Comparison of ENCODE assay signal across 9 cellular contexts in genomic region chr18:44742741-44743311, GRCh38.
DNase-seq lines count a peak whose midpoint lies in the region; ATAC-seq and TF ChIP-seq lines count a peak whose summit lies in the region.
"Had no signal": no experiment of that assay in that cellular context is flagged by ENCODE, and none has a peak within 500 bp of the region (broad histone marks: within the 10 kb centered on the region; RNA-seq: fewer than 3 reads in every experiment).

No MANE protein-coding gene starts in this region.

- H3K36me3 ChIP-seq in rectal smooth muscle tissue (ENCODE audit: control insufficient read depth, insufficient read depth, low read length) = peaks cover 2% of the 10 kb centered on the region
- no peaks in the 10 kb centered on the region for H3K36me3 ChIP-seq in CD8-positive, alpha-beta T cell (ENCODE audit: insufficient read depth, low read length)

- H3K9me3 Mint-ChIP-seq in CD8-positive, alpha-beta T cell = no peaks in the 10 kb centered on the region
- peaks cover 4% of the 10 kb centered on the region for H3K9me3 Mint-ChIP-seq in activated T-helper 17 cell treated with anti-CD3 and anti-CD28 coated beads, Interleukin-2, amount 50 U/mL, for 72 hours
- H3K9me3 Mint-ChIP-seq: T-helper 1 cell treated with Interleukin-12 subunit alpha and Interleukin-12 subunit beta and Interleukin-4 antibody, amounts not matched to agents 30 μg/mL and 1 μg/mL, for 36 hours had no signal

- DNase-seq in DMS79 treated with DMSO at 0.1 percent for 48 hours (lab: John Stamatoyannopoulos, UW) (peak; percentile 80), NCI-H748 (lab: John Stamatoyannopoulos, UW; ENCODE audit: unreplicated experiment) (peak; percentile 99), fibroblast of peridontal ligament (ENCODE audit: extremely low read depth) (peak; percentile 78), HuH-7.5 (ENCODE audit: low spot score) (no peak), GM20000 (ENCODE audit: low spot score) (no peak)
- no peak for DNase-seq in CD8-positive, alpha-beta T cell

- H3K27me3 ChIP-seq in rectal smooth muscle tissue (ENCODE audit: control insufficient read depth, insufficient read depth, low read length) = no peaks in the 10 kb centered on the region
- no peaks in the 10 kb centered on the region for H3K27me3 ChIP-seq in CD8-positive, alpha-beta T cell (ENCODE audit: insufficient read depth, low read length)

- no peak overlapping the region for H3K4me3 ChIP-seq in rectal smooth muscle tissue (ENCODE audit: low read length)
- no peak overlapping the region for H3K4me3 ChIP-seq in CD8-positive, alpha-beta T cell (ENCODE audit: low read depth, low read length)

- H3K4me3 Mint-ChIP-seq in CD8-positive, alpha-beta T cell = no peak overlapping the region
- H3K4me3 Mint-ChIP-seq in activated T-helper 17 cell treated with anti-CD3 and anti-CD28 coated beads, Interleukin-2, amount 50 U/mL, for 72 hours = no peak overlapping the region
- H3K4me3 Mint-ChIP-seq: T-helper 1 cell treated with Interleukin-12 subunit alpha and Interleukin-12 subunit beta and Interleukin-4 antibody, amounts not matched to agents 30 μg/mL and 1 μg/mL, for 36 hours had no signal

- no peaks in the 10 kb centered on the region for H3K36me3 Mint-ChIP-seq in CD8-positive, alpha-beta T cell
- no peaks in the 10 kb centered on the region for H3K36me3 Mint-ChIP-seq in activated T-helper 17 cell treated with anti-CD3 and anti-CD28 coated beads, Interleukin-2, amount 50 U/mL, for 72 hours (ENCODE audit: low read depth)

- POLR2A ChIA-PET in CD8-positive, alpha-beta T cell (lab: Charles Lee) = no interaction called here

- no peak overlapping the region for H3K27ac Mint-ChIP-seq in CD8-positive, alpha-beta T cell
- no peak overlapping the region for H3K27ac Mint-ChIP-seq in activated T-helper 17 cell treated with anti-CD3 and anti-CD28 coated beads, Interleukin-2, amount 50 U/mL, for 72 hours
- H3K27ac Mint-ChIP-seq: T-helper 1 cell treated with Interleukin-12 subunit alpha and Interleukin-12 subunit beta and Interleukin-4 antibody, amounts not matched to agents 30 μg/mL and 1 μg/mL, for 36 hours had no signal

- H3K9me3 ChIP-seq in CD8-positive, alpha-beta T cell (ENCODE audit: low read length) = no peaks in the 10 kb centered on the region

- TF ChIP-seq CTCF in CD8-positive, alpha-beta T cell (IDR thresholded peaks at IDR 0.05) = no peak
- TF ChIP-seq CTCF in GM20000 (IDR thresholded peaks at IDR 0.05; ENCODE audit: extremely low read depth, missing control alignments) = no peak

- peak overlapping the region; percentile 77 for H3K27ac ChIP-seq in rectal smooth muscle tissue (ENCODE audit: low read depth, low read length)
- no peak overlapping the region for H3K27ac ChIP-seq in CD8-positive, alpha-beta T cell (ENCODE audit: low read depth, low read length)

- no peak overlapping the region for H3K9ac ChIP-seq in rectal smooth muscle tissue (ENCODE audit: low read length)

- H3K4me1 ChIP-seq in rectal smooth muscle tissue (ENCODE audit: control insufficient read depth, insufficient read depth, low read length) = peaks cover 42% of the 10 kb centered on the region
- no peaks in the 10 kb centered on the region for H3K4me1 ChIP-seq in CD8-positive, alpha-beta T cell (ENCODE audit: insufficient read depth, low read length)

- no peaks in the 10 kb centered on the region for H3K4me1 Mint-ChIP-seq in CD8-positive, alpha-beta T cell (ENCODE audit: low read depth)
- H3K4me1 Mint-ChIP-seq in activated T-helper 17 cell treated with anti-CD3 and anti-CD28 coated beads, Interleukin-2, amount 50 U/mL, for 72 hours = no peaks in the 10 kb centered on the region

- intact Hi-C loops in CD8-positive, alpha-beta T cell (cut with DNase I, micrococcal nuclease) = no loop called here

- H3K27me3 Mint-ChIP-seq in CD8-positive, alpha-beta T cell (ENCODE audit: low read depth) = no peaks in the 10 kb centered on the region
- H3K27me3 Mint-ChIP-seq in activated T-helper 17 cell treated with anti-CD3 and anti-CD28 coated beads, Interleukin-2, amount 50 U/mL, for 72 hours = peaks cover 4% of the 10 kb centered on the region

- no peak for ATAC-seq in CD8-positive, alpha-beta T cell
- ATAC-seq in activated T-helper 17 cell treated with anti-CD3 and anti-CD28 coated beads, Interleukin-2, amount 50 U/mL, for 72 hours (replicated peaks) = no peak

- CTCF ChIA-PET in CD8-positive, alpha-beta T cell (lab: Charles Lee) = no interaction called here

Comparison
In these comparisons a context has a peak if more than half of its experiments do, and no peak if none do; other contexts are left out.
1. DNase-seq: peak in DMS79 treated with DMSO at 0.1 percent for 48 hours (single experiment), NCI-H748 (single experiment) and fibroblast of peridontal ligament (single experiment); none in CD8-positive, alpha-beta T cell (0 of 7), HuH-7.5 (single experiment) and GM20000 (single experiment).